In the genomic region with DNA sequence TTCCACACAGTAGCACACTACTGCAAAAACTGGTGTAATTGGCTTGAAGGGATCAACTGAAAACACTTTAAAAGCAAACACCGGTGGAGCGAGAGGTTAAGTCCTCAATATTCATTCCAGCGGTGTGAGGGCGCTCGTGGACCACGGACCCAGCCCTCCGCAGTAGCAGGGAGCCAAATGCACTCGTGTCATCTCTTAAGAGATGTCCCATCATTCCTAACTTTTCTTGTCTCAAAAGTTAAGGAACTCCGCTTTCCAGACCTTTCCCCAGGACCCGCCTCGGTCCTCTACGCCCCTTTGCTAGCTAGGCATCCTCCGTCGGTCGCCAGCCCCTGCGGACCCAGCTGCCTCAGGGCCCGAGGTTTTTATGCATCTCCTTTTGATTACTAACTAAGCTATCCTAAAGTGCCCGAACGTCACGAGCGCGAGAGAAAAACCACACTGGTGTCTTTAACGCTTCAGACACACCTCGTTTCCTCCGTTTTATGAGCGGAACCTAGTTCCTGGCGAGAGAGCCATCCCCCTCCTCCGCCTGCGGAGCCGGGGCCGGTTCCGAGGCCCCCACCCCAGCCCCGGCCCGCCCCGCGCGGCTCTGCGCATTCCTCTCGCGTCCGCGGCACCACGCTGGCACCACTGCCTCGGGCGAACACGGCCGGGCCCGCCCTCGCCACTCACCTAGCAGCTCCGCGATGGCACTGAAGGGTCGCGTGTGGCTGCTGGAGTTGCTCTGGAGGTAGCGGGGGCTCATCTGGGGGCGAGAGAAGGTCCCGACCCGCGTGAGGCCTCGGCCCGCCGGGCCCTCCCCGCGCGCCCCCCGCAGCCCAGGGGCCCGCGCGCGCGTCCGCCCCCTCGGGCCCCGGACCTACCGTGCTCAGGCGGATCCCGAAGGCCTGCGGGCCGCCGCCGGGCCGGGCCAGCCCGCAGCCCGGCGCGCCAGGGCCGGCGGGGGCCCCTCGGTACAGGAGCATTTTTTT, we compare ENCODE assay signal across 8 cellular contexts. TPM values are rescaled to one million over a fixed set of nuclear protein-coding genes. Genes with fewer than 3 reads are reported as not detected.
DNase-seq lines count a peak whose midpoint lies in the region; ATAC-seq lines count a peak whose summit lies in the region.

No MANE protein-coding gene starts in this region.

- H3K27ac ChIP-seq in esophagus (ENCODE audit: low read depth in 2 of 2, low read length in 1 of 2) (peak overlapping the region; percentile 47 to 70), muscle layer of duodenum (ENCODE audit: low read length) (no peak overlapping the region), stomach smooth muscle (ENCODE audit: low read length) (peak overlapping the region; percentile 37)

- H3K9me3 Mint-ChIP-seq in activated T-cell treated with anti-CD3 and anti-CD28 coated beads, Interleukin-2, amount 50 U/mL, for 24 hours, result no peaks in the 10 kb centered on the region

- peak; percentile 29 for ATAC-seq in GM18519 (IDR thresholded peaks at IDR 0.05; ENCODE audit: low FRiP score, unreplicated experiment)
- peak; percentile 38 for ATAC-seq in HG03175 (IDR thresholded peaks at IDR 0.05; ENCODE audit: unreplicated experiment)

- in situ Hi-C loops in ACHN (cut with HindIII; ENCODE audit: low pct_ligation_motif_present, low pct_unique_long_range_greater_than_20kb, low sequenced_read_pairs), result no loop called here

- H3K4me3 ChIP-seq in esophagus (ENCODE audit: low read depth in 1 of 2, low read length in 2 of 2), result peak overlapping the region; percentile 44 to 66
- H3K4me3 ChIP-seq in muscle layer of duodenum (ENCODE audit: low read depth in 1 of 2, low read length in 2 of 2), result peak overlapping the region; percentile 67 to 71
- H3K4me3 ChIP-seq in stomach smooth muscle (ENCODE audit: low read length in 2 of 2), result peak overlapping the region; percentile 59 to 77

- WGBS in esophagus, 2 donors, result 0 to 36% methylated on average over 54 to 88 of the region's 88 CpGs

- H3K4me1 ChIP-seq in esophagus (ENCODE audit: control insufficient read depth in 2 of 2, insufficient read depth in 2 of 2, low read length in 1 of 2) (no peaks in the 10 kb centered on the region), muscle layer of duodenum (ENCODE audit: control insufficient read depth in 1 of 2, insufficient read depth in 2 of 2, low read length in 2 of 2) (peaks cover 0 to 9% of the 10 kb centered on the region in 2 donors), stomach smooth muscle (ENCODE audit: control insufficient read depth, insufficient read depth, low read length) (no peaks in the 10 kb centered on the region)

- peaks cover 11% of the 10 kb centered on the region for H3K4me1 Mint-ChIP-seq in activated T-cell treated with anti-CD3 and anti-CD28 coated beads, Interleukin-2, amount 50 U/mL, for 24 hours (ENCODE audit: low read depth)

- H3K27me3 Mint-ChIP-seq in activated T-cell treated with anti-CD3 and anti-CD28 coated beads, Interleukin-2, amount 50 U/mL, for 24 hours, result peaks cover 16% of the 10 kb centered on the region

- H3K27me3 ChIP-seq in esophagus (ENCODE audit: control insufficient read depth in 1 of 2, insufficient read depth in 2 of 2, low read length in 2 of 2) (no peaks in the 10 kb centered on the region), muscle layer of duodenum (ENCODE audit: low read depth, low read length) (no peaks in the 10 kb centered on the region), stomach smooth muscle (ENCODE audit: control insufficient read depth in 1 of 2, insufficient read depth in 2 of 2, low read length in 2 of 2) (peaks cover 0 to 9% of the 10 kb centered on the region in 2 donors)

- H3K9me3 ChIP-seq in esophagus (ENCODE audit: control insufficient read depth in 2 of 2, insufficient read depth in 1 of 2, low read depth in 1 of 2, low read length in 1 of 2), result no peaks in the 10 kb centered on the region
- no peaks in the 10 kb centered on the region for H3K9me3 ChIP-seq in muscle layer of duodenum (ENCODE audit: control insufficient read depth in 1 of 2, low read length in 2 of 2)
- H3K9me3 ChIP-seq in stomach smooth muscle (ENCODE audit: control insufficient read depth in 2 of 2, low read length in 2 of 2), result no peaks in the 10 kb centered on the region

- H3K36me3 ChIP-seq in esophagus (ENCODE audit: control insufficient read depth in 2 of 2, insufficient read depth in 2 of 2, low read length in 1 of 2) (no peaks in the 10 kb centered on the region), muscle layer of duodenum (ENCODE audit: control insufficient read depth in 1 of 2, insufficient read depth in 2 of 2, low read length in 2 of 2) (no peaks in the 10 kb centered on the region), stomach smooth muscle (ENCODE audit: control insufficient read depth in 2 of 2, insufficient read depth in 2 of 2, low read length in 2 of 2) (peaks cover 0 to 4% of the 10 kb centered on the region in 2 donors)

- H3K36me3 Mint-ChIP-seq in activated T-cell treated with anti-CD3 and anti-CD28 coated beads, Interleukin-2, amount 50 U/mL, for 24 hours (ENCODE audit: low read depth), result no peaks in the 10 kb centered on the region

- peak overlapping the region; percentile 72 for H3K4me3 Mint-ChIP-seq in activated T-cell treated with anti-CD3 and anti-CD28 coated beads, Interleukin-2, amount 50 U/mL, for 24 hours

- H3K9ac ChIP-seq in stomach smooth muscle (ENCODE audit: low read length in 2 of 2), result peak overlapping the region in 1 of 2 donors; percentile 60

- peak; percentile 51 for DNase-seq in ACHN
- peak; percentile 43 for DNase-seq in NCI-H526 treated with DMSO at 0.1 percent for 48 hours (lab: John Stamatoyannopoulos, UW)
- peak; percentile 62 for DNase-seq in activated T-cell treated with anti-CD3 and anti-CD28 coated beads, Interleukin-2, amount 50 U/mL, for 24 hours

- H3K27ac Mint-ChIP-seq in activated T-cell treated with anti-CD3 and anti-CD28 coated beads, Interleukin-2, amount 50 U/mL, for 24 hours, result no peak overlapping the region

RNA-seq across cellular contexts. Expression of a gene that starts 0.7 kb away (rescaled TPM):
- polyA plus RNA-seq in esophagus, result 1 to 10 TPM; 4.4 to 8.0 TPM
